ENCODE assay signal across 32 cellular contexts in genomic region chr1:166020229-166020628, GRCh38.
"Had no signal": no experiment of that assay in that cellular context is flagged by ENCODE, and none has a peak within 500 bp of the region (broad histone marks: within the 10 kb centered on the region; RNA-seq: fewer than 3 reads in every experiment).

No MANE protein-coding gene starts in this region.

- H3K27ac ChIP-seq: ascending aorta, cardiac muscle cell, WERI-Rb-1 had no signal

- H3K9me3 ChIP-seq: ascending aorta had no signal

- FAIRE-seq: bronchial epithelial cell, TTC549 had no signal

- H3K4me3 ChIP-seq: ascending aorta, cardiac muscle cell had no signal

- H3K4me1 ChIP-seq: ascending aorta had no signal

- H3K36me3 ChIP-seq: ascending aorta, cardiac muscle cell, WERI-Rb-1 had no signal

- DNase-seq: activated CD4-positive, alpha-beta memory T cell treated with anti-CD3 and anti-CD28 coated beads, Interleukin-2, amount 10 ng/mL, durations not matched to agents 7 days and 5 days; activated CD4-positive, alpha-beta T cell treated with anti-CD3 and anti-CD28 coated beads for 1 hour; activated CD4-positive, alpha-beta T cell treated with anti-CD3 and anti-CD28 coated beads for 36 hours; activated CD4-positive, alpha-beta T cell treated with anti-CD3 and anti-CD28 coated beads for 48 hours; activated CD4-positive, alpha-beta T cell treated with anti-CD3 and anti-CD28 coated beads, Interleukin-2, amount 10 ng/mL, durations not matched to agents 7 days and 5 days; activated CD4-positive, alpha-beta T cell treated with anti-CD3 and anti-CD28 coated beads, Interleukin-2, amount 50 U/mL, for 48 hours; activated CD4-positive, CD25-positive, alpha-beta regulatory T cell; activated CD8-positive, alpha-beta memory T cell treated with anti-CD3 and anti-CD28 coated beads for 24 hours; activated CD8-positive, alpha-beta memory T cell treated with anti-CD3 and anti-CD28 coated beads, Interleukin-2, amount 10 ng/mL, durations not matched to agents 7 days and 5 days; activated CD8-positive, alpha-beta memory T cell treated with anti-CD3 and anti-CD28 coated beads, Interleukin-2, amount 50 U/mL, for 48 hours; activated CD8-positive, alpha-beta T cell treated with anti-CD3 and anti-CD28 coated beads, Interleukin-2, amount 10 ng/mL, durations not matched to agents 7 days and 5 days; activated effector memory CD4-positive, alpha-beta T cell treated with Interleukin-2 at 50 U/mL for 16 hours; activated gamma-delta T cell; activated naive CD4-positive, alpha-beta T cell treated with anti-CD3 and anti-CD28 coated beads, Interleukin-2, amount 10 ng/mL, durations not matched to agents 7 days and 5 days; activated naive CD4-positive, alpha-beta T cell treated with Interleukin-2 at 50 U/mL for 16 hours; activated naive CD8-positive, alpha-beta T cell treated with anti-CD3 and anti-CD28 coated beads, Interleukin-2, amount 10 ng/mL, durations not matched to agents 7 days and 5 days; activated naive CD8-positive, alpha-beta T cell treated with anti-CD3 and anti-CD28 coated beads, Interleukin-2, amount 50 U/mL, for 24 hours; activated T-cell treated with anti-CD3 and anti-CD28 coated beads, Interleukin-2, amount 50 U/mL, for 24 hours; activated T-cell treated with anti-CD3 and anti-CD28 coated beads, Interleukin-2, amount 50 U/mL, for 48 hours; amygdala; anterior cingulate cortex; caudate nucleus; T-helper 1 cell; T-helper 2 cell; T-helper 9 cell; WERI-Rb-1 had no signal

- ATAC-seq: activated CD4-positive, alpha-beta T cell treated with anti-CD3 and anti-CD28 coated beads for 36 hours; activated CD4-positive, CD25-positive, alpha-beta regulatory T cell treated with anti-CD3 and anti-CD28 coated beads, Interleukin-2, amount 50 U/mL, for 24 hours; activated CD8-positive, alpha-beta memory T cell treated with anti-CD3 and anti-CD28 coated beads, Interleukin-2, amount 10 ng/mL, durations not matched to agents 7 days and 5 days; activated CD8-positive, alpha-beta T cell treated with anti-CD3 and anti-CD28 coated beads, Interleukin-2, amount 10 ng/mL, durations not matched to agents 7 days and 5 days; activated naive CD8-positive, alpha-beta T cell treated with anti-CD3 and anti-CD28 coated beads, Interleukin-2, amount 50 U/mL, for 24 hours; WTC11 had no signal

- H3K27me3 ChIP-seq: ascending aorta had no signal
